ENCODE assay signal across 27 cellular contexts in genomic region chr6:95279641-95280040, GRCh38.
"Had no signal": no experiment of that assay in that cellular context is flagged by ENCODE, and none has a peak within 500 bp of the region (broad histone marks: within the 10 kb centered on the region; RNA-seq: fewer than 3 reads in every experiment).

No MANE protein-coding gene starts in this region.

- H3K9me3 ChIP-seq: ascending aorta, breast epithelium, colonic mucosa, esophagus squamous epithelium had no signal

- H3K36me3 ChIP-seq: ascending aorta, breast epithelium, cardiac muscle cell, colonic mucosa, esophagus squamous epithelium had no signal

- H3K27me3 ChIP-seq: ascending aorta, breast epithelium, cardiac muscle cell, colonic mucosa, esophagus squamous epithelium had no signal

- H3K27ac ChIP-seq: ascending aorta, breast epithelium, cardiac muscle cell, colonic mucosa, epithelial cell of prostate, esophagus squamous epithelium had no signal

- ATAC-seq: activated CD4-positive, alpha-beta T cell treated with anti-CD3 and anti-CD28 coated beads for 36 hours; activated CD8-positive, alpha-beta memory T cell treated with anti-CD3 and anti-CD28 coated beads, Interleukin-2, amount 10 ng/mL, durations not matched to agents 7 days and 5 days; activated CD8-positive, alpha-beta T cell treated with anti-CD3 and anti-CD28 coated beads, Interleukin-2, amount 10 ng/mL, durations not matched to agents 7 days and 5 days; activated naive CD4-positive, alpha-beta T cell treated with anti-CD3 and anti-CD28 coated beads, Interleukin-2, amount 50 U/mL, for 72 hours; activated T-cell treated with anti-CD3 and anti-CD28 coated beads, Interleukin-2, amount 50 U/mL, for 72 hours had no signal

- DNase-seq: activated CD4-positive, alpha-beta memory T cell treated with anti-CD3 and anti-CD28 coated beads for 36 hours; activated CD4-positive, alpha-beta T cell treated with anti-CD3 and anti-CD28 coated beads for 36 hours; activated CD4-positive, alpha-beta T cell treated with anti-CD3 and anti-CD28 coated beads, Interleukin-2, amount 10 ng/mL, durations not matched to agents 24 days and 14 days; activated CD4-positive, CD25-positive, alpha-beta regulatory T cell; activated CD4-positive, CD25-positive, alpha-beta regulatory T cell treated with anti-CD3 and anti-CD28 coated beads, Interleukin-2, amount 50 U/mL, for 72 hours; activated CD8-positive, alpha-beta memory T cell treated with anti-CD3 and anti-CD28 coated beads, Interleukin-2, amount 10 ng/mL, durations not matched to agents 7 days and 5 days; activated CD8-positive, alpha-beta memory T cell treated with anti-CD3 and anti-CD28 coated beads, Interleukin-2, amount 50 U/mL, for 4 hours; activated CD8-positive, alpha-beta T cell treated with anti-CD3 and anti-CD28 coated beads, Interleukin-2, amount 10 ng/mL, durations not matched to agents 7 days and 5 days; activated gamma-delta T cell; activated naive CD4-positive, alpha-beta T cell; activated naive CD4-positive, alpha-beta T cell treated with anti-CD3 and anti-CD28 coated beads, Interleukin-2, amount 10 ng/mL, durations not matched to agents 7 days and 5 days; activated naive CD8-positive, alpha-beta T cell treated with anti-CD3 and anti-CD28 coated beads, Interleukin-2, amount 10 ng/mL, durations not matched to agents 7 days and 5 days; activated T-cell treated with anti-CD3 and anti-CD28 coated beads for 4 hours; activated T-cell treated with anti-CD3 and anti-CD28 coated beads, Interleukin-2, amount 50 U/mL, for 24 hours; activated T-cell treated with anti-CD3 and anti-CD28 coated beads, Interleukin-2, amount 50 U/mL, for 72 hours; central memory CD4-positive, alpha-beta T cell; cerebellar nuclear complex; colonic mucosa; effector CD8-positive, alpha-beta T cell; esophagus squamous epithelium; head of caudate nucleus; T-helper 2 cell had no signal

- H3K4me1 ChIP-seq: ascending aorta, breast epithelium, colonic mucosa, esophagus squamous epithelium had no signal

- H3K4me3 ChIP-seq: ascending aorta, breast epithelium, cardiac muscle cell, colonic mucosa, esophagus squamous epithelium had no signal
